ENCODE assay signal across 8 cellular contexts in genomic region chr5:97182571-97183099, GRCh38. TPM values are rescaled to one million over a fixed set of nuclear protein-coding genes. Genes with fewer than 3 reads are reported as not detected.
A peak's percentile ranks its signal among the peaks of the same experiment; 100 is the strongest.
DNase-seq lines count a peak whose midpoint lies in the region; ATAC-seq, FAIRE-seq and TF ChIP-seq lines count a peak whose summit lies in the region.

No MANE protein-coding gene starts in this region.

- WGBS in esophagus, 2 donors = 0 to 1% methylated on average over 12 of the region's 12 CpGs
- WGBS in pancreas, 2 donors = 0 to 1% methylated on average over 12 of the region's 12 CpGs

- H3K36me3 ChIP-seq in esophagus (ENCODE audit: control insufficient read depth in 2 of 2, insufficient read depth in 2 of 2, low read length in 1 of 2) (peaks cover 5 to 8% of the 10 kb centered on the region in 2 donors), pancreas (peaks cover 0 to 4% (median 3%) of the 10 kb centered on the region in 3 donors)

- H3K27me3 ChIP-seq in esophagus (ENCODE audit: control insufficient read depth in 1 of 2, insufficient read depth in 2 of 2, low read length in 2 of 2) = no peaks in the 10 kb centered on the region
- H3K27me3 ChIP-seq in pancreas = no peaks in the 10 kb centered on the region

- DNase-seq in GM12891 (ENCODE audit: insufficient read length, low spot score) (no peak), RWPE1 (ENCODE audit: low spot score) (peak; percentile 38), pancreas (no peak), NCI-H1694 treated with DMSO at 0.1 percent for 48 hours (lab: John Stamatoyannopoulos, UW) (no peak), NCI-H2171 treated with DMSO at 0.1 percent for 48 hours (lab: John Stamatoyannopoulos, UW) (no peak), HPDE6-E6E7 (ENCODE audit: extremely low spot score) (no peak), frontal cortex (ENCODE audit: low spot score in 2 of 2) (no peak)

- TF ChIP-seq CTCF in RWPE1 (conservative IDR thresholded peaks at IDR 0.05; ENCODE audit: low read depth) (no peak), pancreas (IDR thresholded peaks at IDR 0.05) (no peak)

- H3K9me3 ChIP-seq in esophagus (ENCODE audit: control insufficient read depth in 2 of 2, insufficient read depth in 1 of 2, low read depth in 1 of 2, low read length in 1 of 2) (no peaks in the 10 kb centered on the region), pancreas (no peaks in the 10 kb centered on the region)

- peak in 3 of 4 donors; percentile 9 to 26 (median 11) for ATAC-seq in pancreas

- H3K27ac ChIP-seq in RWPE1 (peak overlapping the region; percentile 88), esophagus (ENCODE audit: low read depth in 2 of 2, low read length in 1 of 2) (peak overlapping the region; percentile 86 to 90), pancreas (peak overlapping the region; percentile 84 to 93 (median 90))

- H3K4me1 ChIP-seq in esophagus (ENCODE audit: control insufficient read depth in 2 of 2, insufficient read depth in 2 of 2, low read length in 1 of 2) = no peaks in the 10 kb centered on the region
- H3K4me1 ChIP-seq in pancreas = peaks cover 0 to 29% (median 5%) of the 10 kb centered on the region in 3 donors

- intact Hi-C loops in pancreas (cut with DNase I) = no loop called here

- TF ChIP-seq POLR2A in GM12891 (IDR thresholded peaks at IDR 0.05; ENCODE audit: low read depth, low read length) = no peak

- CTCF ChIA-PET in RWPE1 (lab: Yijun Ruan, JAX) = interaction anchor here (0.6 to 1.1 kb wide), 2 partner anchors 1079 to 1586 kb away, joined by 3 to 7 read pairs; no protein-coding TSS in a partner anchor

- POLR2A ChIA-PET in RWPE1 (lab: Yijun Ruan, JAX; ENCODE audit: low non-redundant PET) = interaction anchor here (0.5 kb wide), 1 partner anchor 179 kb away, joined by 4 read pairs; no protein-coding TSS in a partner anchor

- no peak for FAIRE-seq in GM12891 (lab: Jason Lieb, UNC)
- no peak for FAIRE-seq in pancreas (lab: Jason Lieb, UNC)
- FAIRE-seq in frontal cortex (lab: Jason Lieb, UNC) = no peak

- H3K4me3 ChIP-seq in esophagus (ENCODE audit: low read depth in 1 of 2, low read length in 2 of 2) (peak overlapping the region; percentile 80 to 97), pancreas (peak overlapping the region; percentile 55 to 71 (median 60))

TF ChIP-seq in GM12891, 5 proteins besides CTCF, POLR2A, EP300 and RAD21:
- TF ChIP-seq POU2F2 (IDR thresholded peaks at IDR 0.05; ENCODE audit: low read depth, low read length) (no peak), POLR2AphosphoS5 (IDR thresholded peaks at IDR 0.05; ENCODE audit: low read depth, low read length) (no peak), SPI1 (IDR thresholded peaks at IDR 0.05; ENCODE audit: low read depth, low read length) (0 out of 2 replicates have a peak, but pooled peaks have one; percentile 12), PAX5 (IDR thresholded peaks at IDR 0.05; ENCODE audit: insufficient read depth, low read length, severe bottlenecking) (no peak), TAF1 (IDR thresholded peaks at IDR 0.05; ENCODE audit: low read depth, low read length) (no peak)

RNA-seq across cellular contexts. Expression of gene RIOK2, which starts 0.4 kb away (rescaled TPM):
- polyA plus RNA-seq in GM12891 (2012; ENCODE audit: low read depth, missing spikeins) = 29.5 TPM
- polyA plus RNA-seq in esophagus (10 to 100 TPM in 1 of 2 donors, 1 to 10 TPM in 1; 7.0 to 10.2 TPM), pancreas (10 to 100 TPM in 1 of 2 donors, 1 to 10 TPM in 1; 7.6 to 10.5 TPM)
- total RNA-seq in pancreas (10 to 100 TPM in 5 of 6 donors, 1 to 10 TPM in 1; 10.0 to 18.7 (median 11.8) TPM), frontal cortex (20.8 TPM)

RNA-seq across cellular contexts. Expression of gene LIX1, which starts 40.2 kb away (rescaled TPM):
- 0.10 TPM for polyA plus RNA-seq in GM12891 (2012; ENCODE audit: low read depth, missing spikeins)
- polyA plus RNA-seq in esophagus = not detected
- under 1 TPM in 1 of 6 donors, not detected in 5; 0.08 TPM for total RNA-seq in pancreas
- under 1 TPM in 1 of 2 donors, not detected in 1; 0.12 TPM for polyA plus RNA-seq in pancreas
- 7.3 TPM for total RNA-seq in frontal cortex
